ENCODE assay signal across 1 cellular context in genomic region chr1:114716304-114717158, GRCh38.
A peak's percentile ranks its signal among the peaks of the same experiment; 100 is the strongest.
TF ChIP-seq lines count a peak whose summit lies in the region.

Gene NRAS, minus strand, starts transcription at chr1:114716771. Its CDS starts 611 bp downstream, at chr1:114716160.

TF ChIP-seq in K562, 482 proteins besides CTCF, POLR2A, EP300 and RAD21 (continued from another document and continues in another):
- TF ChIP-seq, protein P1, sequence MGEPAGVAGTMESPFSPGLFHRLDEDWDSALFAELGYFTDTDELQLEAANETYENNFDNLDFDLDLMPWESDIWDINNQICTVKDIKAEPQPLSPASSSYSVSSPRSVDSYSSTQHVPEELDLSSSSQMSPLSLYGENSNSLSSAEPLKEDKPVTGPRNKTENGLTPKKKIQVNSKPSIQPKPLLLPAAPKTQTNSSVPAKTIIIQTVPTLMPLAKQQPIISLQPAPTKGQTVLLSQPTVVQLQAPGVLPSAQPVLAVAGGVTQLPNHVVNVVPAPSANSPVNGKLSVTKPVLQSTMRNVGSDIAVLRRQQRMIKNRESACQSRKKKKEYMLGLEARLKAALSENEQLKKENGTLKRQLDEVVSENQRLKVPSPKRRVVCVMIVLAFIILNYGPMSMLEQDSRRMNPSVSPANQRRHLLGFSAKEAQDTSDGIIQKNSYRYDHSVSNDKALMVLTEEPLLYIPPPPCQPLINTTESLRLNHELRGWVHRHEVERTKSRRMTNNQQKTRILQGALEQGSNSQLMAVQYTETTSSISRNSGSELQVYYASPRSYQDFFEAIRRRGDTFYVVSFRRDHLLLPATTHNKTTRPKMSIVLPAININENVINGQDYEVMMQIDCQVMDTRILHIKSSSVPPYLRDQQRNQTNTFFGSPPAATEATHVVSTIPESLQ (CRISPR knock-in tag; IDR thresholded peaks at IDR 0.05): 0 out of 2 replicates have a peak, but pooled peaks have one; percentile 42
- peak; percentile 17; the same call in 1 of the 2 replicates for TF ChIP-seq SMAD3 (CRISPR knock-in tag; conservative IDR thresholded peaks at IDR 0.05)
- peak; percentile 18; the same call in 1 of the 2 replicates for TF ChIP-seq SPI1 (IDR thresholded peaks at IDR 0.05; ENCODE audit: borderline replicate concordance, low read depth, low read length)
- TF ChIP-seq FOS (IDR thresholded peaks at IDR 0.05; ENCODE audit: extremely low read depth, insufficient read length): no peak
- TF ChIP-seq ZNF197 (CRISPR knock-in tag; IDR thresholded peaks at IDR 0.05; ENCODE audit: low read depth): no peak
- TF ChIP-seq CXXC5 (CRISPR knock-in tag; IDR thresholded peaks at IDR 0.05): peak; percentile 88
- no peak for TF ChIP-seq BCOR (IDR thresholded peaks at IDR 0.05)
- no peak for TF ChIP-seq ZNF217 (CRISPR knock-in tag; IDR thresholded peaks at IDR 0.05)
- TF ChIP-seq ZNF12 (CRISPR knock-in tag; IDR thresholded peaks at IDR 0.05): no peak
- peak; percentile 18; the same call in 1 of the 2 replicates for TF ChIP-seq TCF3 (CRISPR knock-in tag; IDR thresholded peaks at IDR 0.05)
- TF ChIP-seq NELFE (IDR thresholded peaks at IDR 0.05; ENCODE audit: insufficient read depth, insufficient read length): no peak
- peak; percentile 86 for TF ChIP-seq ZFX (CRISPR knock-in tag; IDR thresholded peaks at IDR 0.05)
- TF ChIP-seq BMI1 (IDR thresholded peaks at IDR 0.05; ENCODE audit: low read length): no peak
- peak; percentile 95 for TF ChIP-seq CREB1 (IDR thresholded peaks at IDR 0.05)
- peak; percentile 97 for TF ChIP-seq CREB1 (CRISPR knock-in tag; IDR thresholded peaks at IDR 0.05)
- TF ChIP-seq KLF10 (CRISPR knock-in tag; IDR thresholded peaks at IDR 0.05): no peak
- TF ChIP-seq, protein P2, sequence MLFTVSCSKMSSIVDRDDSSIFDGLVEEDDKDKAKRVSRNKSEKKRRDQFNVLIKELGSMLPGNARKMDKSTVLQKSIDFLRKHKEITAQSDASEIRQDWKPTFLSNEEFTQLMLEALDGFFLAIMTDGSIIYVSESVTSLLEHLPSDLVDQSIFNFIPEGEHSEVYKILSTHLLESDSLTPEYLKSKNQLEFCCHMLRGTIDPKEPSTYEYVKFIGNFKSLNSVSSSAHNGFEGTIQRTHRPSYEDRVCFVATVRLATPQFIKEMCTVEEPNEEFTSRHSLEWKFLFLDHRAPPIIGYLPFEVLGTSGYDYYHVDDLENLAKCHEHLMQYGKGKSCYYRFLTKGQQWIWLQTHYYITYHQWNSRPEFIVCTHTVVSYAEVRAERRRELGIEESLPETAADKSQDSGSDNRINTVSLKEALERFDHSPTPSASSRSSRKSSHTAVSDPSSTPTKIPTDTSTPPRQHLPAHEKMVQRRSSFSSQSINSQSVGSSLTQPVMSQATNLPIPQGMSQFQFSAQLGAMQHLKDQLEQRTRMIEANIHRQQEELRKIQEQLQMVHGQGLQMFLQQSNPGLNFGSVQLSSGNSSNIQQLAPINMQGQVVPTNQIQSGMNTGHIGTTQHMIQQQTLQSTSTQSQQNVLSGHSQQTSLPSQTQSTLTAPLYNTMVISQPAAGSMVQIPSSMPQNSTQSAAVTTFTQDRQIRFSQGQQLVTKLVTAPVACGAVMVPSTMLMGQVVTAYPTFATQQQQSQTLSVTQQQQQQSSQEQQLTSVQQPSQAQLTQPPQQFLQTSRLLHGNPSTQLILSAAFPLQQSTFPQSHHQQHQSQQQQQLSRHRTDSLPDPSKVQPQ (CRISPR knock-in tag; IDR thresholded peaks at IDR 0.05; ENCODE audit: borderline replicate concordance): no peak
- TF ChIP-seq C11orf30 (IDR thresholded peaks at IDR 0.05; ENCODE audit: low read depth): peak; percentile 92
- no peak for TF ChIP-seq ZC3H11A (IDR thresholded peaks at IDR 0.05; ENCODE audit: low read depth, low read length)
- TF ChIP-seq, protein P3, sequence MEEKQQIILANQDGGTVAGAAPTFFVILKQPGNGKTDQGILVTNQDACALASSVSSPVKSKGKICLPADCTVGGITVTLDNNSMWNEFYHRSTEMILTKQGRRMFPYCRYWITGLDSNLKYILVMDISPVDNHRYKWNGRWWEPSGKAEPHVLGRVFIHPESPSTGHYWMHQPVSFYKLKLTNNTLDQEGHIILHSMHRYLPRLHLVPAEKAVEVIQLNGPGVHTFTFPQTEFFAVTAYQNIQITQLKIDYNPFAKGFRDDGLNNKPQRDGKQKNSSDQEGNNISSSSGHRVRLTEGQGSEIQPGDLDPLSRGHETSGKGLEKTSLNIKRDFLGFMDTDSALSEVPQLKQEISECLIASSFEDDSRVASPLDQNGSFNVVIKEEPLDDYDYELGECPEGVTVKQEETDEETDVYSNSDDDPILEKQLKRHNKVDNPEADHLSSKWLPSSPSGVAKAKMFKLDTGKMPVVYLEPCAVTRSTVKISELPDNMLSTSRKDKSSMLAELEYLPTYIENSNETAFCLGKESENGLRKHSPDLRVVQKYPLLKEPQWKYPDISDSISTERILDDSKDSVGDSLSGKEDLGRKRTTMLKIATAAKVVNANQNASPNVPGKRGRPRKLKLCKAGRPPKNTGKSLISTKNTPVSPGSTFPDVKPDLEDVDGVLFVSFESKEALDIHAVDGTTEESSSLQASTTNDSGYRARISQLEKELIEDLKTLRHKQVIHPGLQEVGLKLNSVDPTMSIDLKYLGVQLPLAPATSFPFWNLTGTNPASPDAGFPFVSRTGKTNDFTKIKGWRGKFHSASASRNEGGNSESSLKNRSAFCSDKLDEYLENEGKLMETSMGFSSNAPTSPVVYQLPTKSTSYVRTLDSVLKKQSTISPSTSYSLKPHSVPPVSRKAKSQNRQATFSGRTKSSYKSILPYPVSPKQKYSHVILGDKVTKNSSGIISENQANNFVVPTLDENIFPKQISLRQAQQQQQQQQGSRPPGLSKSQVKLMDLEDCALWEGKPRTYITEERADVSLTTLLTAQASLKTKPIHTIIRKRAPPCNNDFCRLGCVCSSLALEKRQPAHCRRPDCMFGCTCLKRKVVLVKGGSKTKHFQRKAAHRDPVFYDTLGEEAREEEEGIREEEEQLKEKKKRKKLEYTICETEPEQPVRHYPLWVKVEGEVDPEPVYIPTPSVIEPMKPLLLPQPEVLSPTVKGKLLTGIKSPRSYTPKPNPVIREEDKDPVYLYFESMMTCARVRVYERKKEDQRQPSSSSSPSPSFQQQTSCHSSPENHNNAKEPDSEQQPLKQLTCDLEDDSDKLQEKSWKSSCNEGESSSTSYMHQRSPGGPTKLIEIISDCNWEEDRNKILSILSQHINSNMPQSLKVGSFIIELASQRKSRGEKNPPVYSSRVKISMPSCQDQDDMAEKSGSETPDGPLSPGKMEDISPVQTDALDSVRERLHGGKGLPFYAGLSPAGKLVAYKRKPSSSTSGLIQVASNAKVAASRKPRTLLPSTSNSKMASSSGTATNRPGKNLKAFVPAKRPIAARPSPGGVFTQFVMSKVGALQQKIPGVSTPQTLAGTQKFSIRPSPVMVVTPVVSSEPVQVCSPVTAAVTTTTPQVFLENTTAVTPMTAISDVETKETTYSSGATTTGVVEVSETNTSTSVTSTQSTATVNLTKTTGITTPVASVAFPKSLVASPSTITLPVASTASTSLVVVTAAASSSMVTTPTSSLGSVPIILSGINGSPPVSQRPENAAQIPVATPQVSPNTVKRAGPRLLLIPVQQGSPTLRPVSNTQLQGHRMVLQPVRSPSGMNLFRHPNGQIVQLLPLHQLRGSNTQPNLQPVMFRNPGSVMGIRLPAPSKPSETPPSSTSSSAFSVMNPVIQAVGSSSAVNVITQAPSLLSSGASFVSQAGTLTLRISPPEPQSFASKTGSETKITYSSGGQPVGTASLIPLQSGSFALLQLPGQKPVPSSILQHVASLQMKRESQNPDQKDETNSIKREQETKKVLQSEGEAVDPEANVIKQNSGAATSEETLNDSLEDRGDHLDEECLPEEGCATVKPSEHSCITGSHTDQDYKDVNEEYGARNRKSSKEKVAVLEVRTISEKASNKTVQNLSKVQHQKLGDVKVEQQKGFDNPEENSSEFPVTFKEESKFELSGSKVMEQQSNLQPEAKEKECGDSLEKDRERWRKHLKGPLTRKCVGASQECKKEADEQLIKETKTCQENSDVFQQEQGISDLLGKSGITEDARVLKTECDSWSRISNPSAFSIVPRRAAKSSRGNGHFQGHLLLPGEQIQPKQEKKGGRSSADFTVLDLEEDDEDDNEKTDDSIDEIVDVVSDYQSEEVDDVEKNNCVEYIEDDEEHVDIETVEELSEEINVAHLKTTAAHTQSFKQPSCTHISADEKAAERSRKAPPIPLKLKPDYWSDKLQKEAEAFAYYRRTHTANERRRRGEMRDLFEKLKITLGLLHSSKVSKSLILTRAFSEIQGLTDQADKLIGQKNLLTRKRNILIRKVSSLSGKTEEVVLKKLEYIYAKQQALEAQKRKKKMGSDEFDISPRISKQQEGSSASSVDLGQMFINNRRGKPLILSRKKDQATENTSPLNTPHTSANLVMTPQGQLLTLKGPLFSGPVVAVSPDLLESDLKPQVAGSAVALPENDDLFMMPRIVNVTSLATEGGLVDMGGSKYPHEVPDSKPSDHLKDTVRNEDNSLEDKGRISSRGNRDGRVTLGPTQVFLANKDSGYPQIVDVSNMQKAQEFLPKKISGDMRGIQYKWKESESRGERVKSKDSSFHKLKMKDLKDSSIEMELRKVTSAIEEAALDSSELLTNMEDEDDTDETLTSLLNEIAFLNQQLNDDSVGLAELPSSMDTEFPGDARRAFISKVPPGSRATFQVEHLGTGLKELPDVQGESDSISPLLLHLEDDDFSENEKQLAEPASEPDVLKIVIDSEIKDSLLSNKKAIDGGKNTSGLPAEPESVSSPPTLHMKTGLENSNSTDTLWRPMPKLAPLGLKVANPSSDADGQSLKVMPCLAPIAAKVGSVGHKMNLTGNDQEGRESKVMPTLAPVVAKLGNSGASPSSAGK (IDR thresholded peaks at IDR 0.05): peak; percentile 25; the same call in 1 of the 2 replicates
- TF ChIP-seq, protein P4, sequence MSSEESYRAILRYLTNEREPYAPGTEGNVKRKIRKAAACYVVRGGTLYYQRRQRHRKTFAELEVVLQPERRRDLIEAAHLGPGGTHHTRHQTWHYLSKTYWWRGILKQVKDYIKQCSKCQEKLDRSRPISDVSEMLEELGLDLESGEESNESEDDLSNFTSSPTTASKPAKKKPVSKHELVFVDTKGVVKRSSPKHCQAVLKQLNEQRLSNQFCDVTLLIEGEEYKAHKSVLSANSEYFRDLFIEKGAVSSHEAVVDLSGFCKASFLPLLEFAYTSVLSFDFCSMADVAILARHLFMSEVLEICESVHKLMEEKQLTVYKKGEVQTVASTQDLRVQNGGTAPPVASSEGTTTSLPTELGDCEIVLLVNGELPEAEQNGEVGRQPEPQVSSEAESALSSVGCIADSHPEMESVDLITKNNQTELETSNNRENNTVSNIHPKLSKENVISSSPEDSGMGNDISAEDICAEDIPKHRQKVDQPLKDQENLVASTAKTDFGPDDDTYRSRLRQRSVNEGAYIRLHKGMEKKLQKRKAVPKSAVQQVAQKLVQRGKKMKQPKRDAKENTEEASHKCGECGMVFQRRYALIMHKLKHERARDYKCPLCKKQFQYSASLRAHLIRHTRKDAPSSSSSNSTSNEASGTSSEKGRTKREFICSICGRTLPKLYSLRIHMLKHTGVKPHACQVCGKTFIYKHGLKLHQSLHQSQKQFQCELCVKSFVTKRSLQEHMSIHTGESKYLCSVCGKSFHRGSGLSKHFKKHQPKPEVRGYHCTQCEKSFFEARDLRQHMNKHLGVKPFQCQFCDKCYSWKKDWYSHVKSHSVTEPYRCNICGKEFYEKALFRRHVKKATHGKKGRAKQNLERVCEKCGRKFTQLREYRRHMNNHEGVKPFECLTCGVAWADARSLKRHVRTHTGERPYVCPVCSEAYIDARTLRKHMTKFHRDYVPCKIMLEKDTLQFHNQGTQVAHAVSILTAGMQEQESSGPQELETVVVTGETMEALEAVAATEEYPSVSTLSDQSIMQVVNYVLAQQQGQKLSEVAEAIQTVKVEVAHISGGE (CRISPR knock-in tag; IDR thresholded peaks at IDR 0.05): peak in 2 of 3 experiments; percentile 53 to 54; a peak in 2 of 6 replicates
- TF ChIP-seq SIRT6 (IDR thresholded peaks at IDR 0.05; ENCODE audit: low read depth, low read length): peak; percentile 81
- no peak for TF ChIP-seq MEF2D (tag; conservative IDR thresholded peaks at IDR 0.05; ENCODE audit: low read depth)
- TF ChIP-seq POLR3A (IDR thresholded peaks at IDR 0.05; ENCODE audit: borderline replicate concordance, extremely low read depth, insufficient read depth, insufficient read length): no peak
- TF ChIP-seq, protein P5, sequence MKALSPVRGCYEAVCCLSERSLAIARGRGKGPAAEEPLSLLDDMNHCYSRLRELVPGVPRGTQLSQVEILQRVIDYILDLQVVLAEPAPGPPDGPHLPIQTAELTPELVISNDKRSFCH (CRISPR knock-in tag; IDR thresholded peaks at IDR 0.05): no peak
- TF ChIP-seq, protein P5 (tag; IDR thresholded peaks at IDR 0.05): no peak
- TF ChIP-seq RBM34 (IDR thresholded peaks at IDR 0.05; ENCODE audit: borderline replicate concordance, insufficient read depth, low read length): no peak
- no peak for TF ChIP-seq PTTG1 (tag; IDR thresholded peaks at IDR 0.05; ENCODE audit: low read depth)
- no peak for TF ChIP-seq CHD1 (IDR thresholded peaks at IDR 0.05; ENCODE audit: low read length)
- TF ChIP-seq PHF8 (IDR thresholded peaks at IDR 0.05; ENCODE audit: borderline replicate concordance, low read length): peak; percentile 96
- peak in 1 of 2 experiments; percentile 61; a peak in 2 of 4 replicates for TF ChIP-seq CSDE1 (IDR thresholded peaks at IDR 0.05)
- TF ChIP-seq NEUROD1 (IDR thresholded peaks at IDR 0.05; ENCODE audit: borderline replicate concordance, low read depth, low read length, partially characterized antibody): peak; percentile 87
- TF ChIP-seq ZNF449 (CRISPR knock-in tag; IDR thresholded peaks at IDR 0.05): no peak
- TF ChIP-seq NR3C1 (CRISPR knock-in tag; IDR thresholded peaks at IDR 0.05): peak; percentile 70; the same call in 1 of the 2 replicates
- no peak for TF ChIP-seq TEAD2 (tag; IDR thresholded peaks at IDR 0.05)
- no peak for TF ChIP-seq KDM2B (CRISPR knock-in tag; IDR thresholded peaks at IDR 0.05)
- TF ChIP-seq PCBP1 (IDR thresholded peaks at IDR 0.05; ENCODE audit: low read depth, low read length, poor library complexity, severe bottlenecking): no peak
- no peak for TF ChIP-seq ZNF444 (CRISPR knock-in tag; IDR thresholded peaks at IDR 0.05)
